1 cellular context compared by ENCODE assay signal in genomic region chr4:152385551-152385950, GRCh38.
TF ChIP-seq lines count a peak whose summit lies in the region.

No MANE protein-coding gene starts in this region.

TF ChIP-seq in HepG2, 621 proteins besides CTCF, POLR2A, EP300 and RAD21 (continued from another document):
- no peak for TF ChIP-seq PAXIP1 (CRISPR knock-in tag; conservative IDR thresholded peaks at IDR 0.05)
TF ChIP-seq in HepG2: peak in this region for 1.
